In genomic region chr10:660413-660979, GRCh38 we compare ENCODE assay signal across 12 cellular contexts. TPM values are rescaled to one million over a fixed set of nuclear protein-coding genes. Genes with fewer than 3 reads are reported as not detected.
DNase-seq lines count a peak whose midpoint lies in the region; ATAC-seq and TF ChIP-seq lines count a peak whose summit lies in the region.
"Had no signal": no experiment of that assay in that cellular context is flagged by ENCODE, and none has a peak within 500 bp of the region (broad histone marks: within the 10 kb centered on the region; RNA-seq: fewer than 3 reads in every experiment).

No MANE protein-coding gene starts in this region.

- no peaks in the 10 kb centered on the region for H3K36me3 ChIP-seq in DOHH2 (ENCODE audit: control insufficient read depth, low read length)

- no peaks in the 10 kb centered on the region for H3K79me2 ChIP-seq in DOHH2 (ENCODE audit: control insufficient read depth, low read length)

- H3K4me2 ChIP-seq in DOHH2 (ENCODE audit: low read length): peak overlapping the region; percentile 18; the same call in 1 of the 2 replicates

- H3K27me3 ChIP-seq in DOHH2 (ENCODE audit: control insufficient read depth, low read length) (0 out of 2 replicates have a peak, but pooled peaks cover 5% of the 10 kb centered on the region), right cardiac atrium (ENCODE audit: control insufficient read depth, insufficient read depth) (no peaks in the 10 kb centered on the region)

- ATAC-seq in right cardiac atrium: peak; percentile 50 to 57
- ATAC-seq in HG02678 (IDR thresholded peaks at IDR 0.05; ENCODE audit: unreplicated experiment): no peak

- H3K9me2 ChIP-seq in DOHH2 (replicated peaks; ENCODE audit: control insufficient read depth, low read length): no peaks in the 10 kb centered on the region

- H4K20me1 ChIP-seq in DOHH2 (ENCODE audit: control insufficient read depth, insufficient read depth, low read depth, low read length): no peaks in the 10 kb centered on the region

- no peak overlapping the region for H3K4me3 ChIP-seq in DOHH2 (ENCODE audit: low read length)
- no peak overlapping the region for H3K4me3 ChIP-seq in right cardiac atrium (ENCODE audit: low read length)

- TF ChIP-seq CTCF in DOHH2 (IDR thresholded peaks at IDR 0.05; ENCODE audit: low read depth, low read length, poor library complexity, severe bottlenecking): no peak

- WGBS in right cardiac atrium: 58% methylated on average over 7 of the region's 7 CpGs

- DNase-seq in right cardiac atrium (peak in 1 of 3 donors; percentile 7), renal cortical epithelial cell (ENCODE audit: low read depth) (peak; percentile 53), SW 1271 (lab: John Stamatoyannopoulos, UW) (no peak), NK-92 (lab: John Stamatoyannopoulos, UW; ENCODE audit: unreplicated experiment) (no peak)
- DNase-seq in effector CD4-positive, alpha-beta T cell: no peak
- DNase-seq: activated effector memory CD4-positive, alpha-beta T cell treated with Interleukin-2 at 50 U/mL for 16 hours; GOT3; NCI-H446; stimulated activated CD4-positive, alpha-beta T cell treated with anti-CD3 and anti-CD28 coated beads, Interleukin-15, amount 100 ng/mL, for 24 hours had no signal

- H3K27ac ChIP-seq in DOHH2 (ENCODE audit: low read depth, low read length): no peak overlapping the region
- H3K27ac ChIP-seq in angular gyrus (ENCODE audit: low read depth, low read length): peak overlapping the region; percentile 87
- peak overlapping the region; percentile 82 for H3K27ac ChIP-seq in right cardiac atrium (ENCODE audit: low read length)

- intact Hi-C loops in right cardiac atrium (cut with DNase I): no loop called here

- H3K4me1 ChIP-seq in DOHH2 (ENCODE audit: control insufficient read depth, low read length): peaks cover 12% of the 10 kb centered on the region
- H3K4me1 ChIP-seq in right cardiac atrium (ENCODE audit: control insufficient read depth, insufficient read depth, low read length): peaks cover 10% of the 10 kb centered on the region

- no peaks in the 10 kb centered on the region for H3F3A ChIP-seq in DOHH2 (ENCODE audit: control insufficient read depth, insufficient read depth)

- H3K9me3 ChIP-seq in DOHH2 (ENCODE audit: control insufficient read depth, insufficient read depth, low read length) (no peaks in the 10 kb centered on the region), right cardiac atrium (ENCODE audit: control insufficient read depth, low read length) (no peaks in the 10 kb centered on the region)

RNA-seq across cellular contexts. Expression of gene DIP2C, which starts 29.0 kb away (rescaled TPM):
- 10 to 100 TPM; 23.7 to 31.5 (median 26.9) TPM for total RNA-seq in right cardiac atrium
- polyA plus RNA-seq in right cardiac atrium: 7.9 TPM
- 3.3 and 14.4 TPM in 2 replicates for total RNA-seq in renal cortical epithelial cell
